In genomic region chr16:57300387-57301125, GRCh38 we compare ENCODE assay signal across 8 cellular contexts.
DNase-seq lines count a peak whose midpoint lies in the region; ATAC-seq and TF ChIP-seq lines count a peak whose summit lies in the region.

No MANE protein-coding gene starts in this region.

- DNase-seq in DMS 273 treated with DMSO at 0.1 percent for 48 hours (lab: John Stamatoyannopoulos, UW) = peak; percentile 97
- DNase-seq in HuH-7.5 (ENCODE audit: low spot score) = peak; percentile 74
- DNase-seq in activated T-cell treated with anti-CD3 and anti-CD28 coated beads for 1 hour (ENCODE audit: low read depth) = peak; percentile 98
- peak; percentile 99 for DNase-seq in epithelial cell of esophagus (ENCODE audit: low read depth)
- peak; percentile 99 for DNase-seq in midbrain (lab: John Stamatoyannopoulos, UW)
- peak; percentile 96 to 98 for DNase-seq in stimulated activated CD8-positive, alpha-beta memory T cell treated with anti-CD3 and anti-CD28 coated beads, Interleukin-15, amount 100 ng/mL, for 4 hours (ENCODE audit: low read depth in 2 of 2)

- H3K4me3 ChIP-seq in OCI-LY1 (ENCODE audit: low read depth, low read length, poor library complexity, severe bottlenecking) = peak overlapping the region; percentile 65
- H3K4me3 ChIP-seq in epithelial cell of esophagus (ENCODE audit: low read length) = peak overlapping the region; percentile 68

- H4K20me1 ChIP-seq in OCI-LY1 (ENCODE audit: insufficient read depth, low read length) = no peaks in the 10 kb centered on the region

- peak overlapping the region; percentile 78 for H3K4me2 ChIP-seq in OCI-LY1 (ENCODE audit: low read length)

- TF ChIP-seq CTCF in OCI-LY1 (IDR thresholded peaks at IDR 0.05; ENCODE audit: low read length) (peak; percentile 97), epithelial cell of esophagus (IDR thresholded peaks at IDR 0.05; ENCODE audit: insufficient read depth, low read depth, low read length, missing control alignments) (peak; percentile 99)

- no peaks in the 10 kb centered on the region for H3K9me2 ChIP-seq in OCI-LY1 (ENCODE audit: low read depth, low read length)

- H3K36me3 ChIP-seq in OCI-LY1 (ENCODE audit: insufficient read depth, low read length) = no peaks in the 10 kb centered on the region

- no peaks in the 10 kb centered on the region for H3K79me2 ChIP-seq in OCI-LY1 (ENCODE audit: insufficient read depth, low read length)

- H3K27me3 ChIP-seq in OCI-LY1 (ENCODE audit: insufficient read depth, low read length) = no peaks in the 10 kb centered on the region; the same call in 1 of the 2 replicates

- H3K9ac ChIP-seq in OCI-LY1 (ENCODE audit: low read length) = peak overlapping the region; percentile 58

- peak; percentile 85 for ATAC-seq in GM21529 (IDR thresholded peaks at IDR 0.05; ENCODE audit: unreplicated experiment)

- H3F3A ChIP-seq in OCI-LY1 (ENCODE audit: insufficient read depth, low read length) = no peaks in the 10 kb centered on the region

- peaks cover 26% of the 10 kb centered on the region for H3K4me1 ChIP-seq in OCI-LY1 (ENCODE audit: insufficient read depth, low read length, severe bottlenecking)

- no peaks in the 10 kb centered on the region for H3K9me3 ChIP-seq in OCI-LY1 (ENCODE audit: low read length)

- H2AFZ ChIP-seq in OCI-LY1 (ENCODE audit: low read length) = no peak overlapping the region

- H3K27ac ChIP-seq in OCI-LY1 (ENCODE audit: low read depth, low read length, poor library complexity, severe bottlenecking) = peak overlapping the region; percentile 81

Comparison
In these comparisons a context has a peak if more than half of its experiments do, and no peak if none do; other contexts are left out.
1. Peak in every context shown above with its lines: DNase-seq, ATAC-seq, H3K4me3 ChIP-seq and H3K27ac ChIP-seq.